In genomic region chr5:691817-692529, GRCh38 we compare ENCODE assay signal across 14 cellular contexts. TPM values are rescaled to one million over a fixed set of nuclear protein-coding genes. Genes with fewer than 3 reads are reported as not detected.
DNase-seq lines count a peak whose midpoint lies in the region; ATAC-seq, FAIRE-seq and TF ChIP-seq lines count a peak whose summit lies in the region.
"Had no signal": no experiment of that assay in that cellular context is flagged by ENCODE, and none has a peak within 500 bp of the region (broad histone marks: within the 10 kb centered on the region; RNA-seq: fewer than 3 reads in every experiment).

No MANE protein-coding gene starts in this region.

- no peak for FAIRE-seq in GM12892 (lab: Jason Lieb, UNC)

- H3K27ac ChIP-seq in PC-9: no peak overlapping the region
- peak overlapping the region; percentile 81 to 88 for H3K27ac ChIP-seq in right atrium auricular region
- H3K27ac ChIP-seq in skeletal muscle tissue (ENCODE audit: low read depth, low read length): peak overlapping the region; percentile 44
- H3K27ac ChIP-seq: RWPE1 had no signal

- H2AFZ ChIP-seq in PC-9: no peak overlapping the region

- H3K9ac ChIP-seq in skeletal muscle tissue (ENCODE audit: low read depth in 1 of 3, low read length in 3 of 3): peak overlapping the region in 2 of 3 donors; percentile 80 to 85

- no peak overlapping the region for H3K4me3 ChIP-seq in PC-9
- peak overlapping the region; percentile 59 to 64 for H3K4me3 ChIP-seq in right atrium auricular region
- H3K4me3 ChIP-seq in skeletal muscle tissue (ENCODE audit: low read length in 3 of 3): peak overlapping the region in 2 of 3 donors; percentile 76 to 77

- no peaks in the 10 kb centered on the region for H3K79me2 ChIP-seq in PC-9 (ENCODE audit: low read depth)

- peak; percentile 57 for DNase-seq in DMS53 (lab: John Stamatoyannopoulos, UW)
- DNase-seq in DMS53 treated with DMSO at 0.1 percent for 48 hours (lab: John Stamatoyannopoulos, UW; ENCODE audit: unreplicated experiment): no peak
- no peak for DNase-seq in PC-9
- DNase-seq in right atrium auricular region (ENCODE audit: low spot score): no peak
- DNase-seq in DMS153 (lab: John Stamatoyannopoulos, UW): no peak
- no peak for DNase-seq in GM12892 (ENCODE audit: insufficient read length)
- DNase-seq: activated CD4-positive, alpha-beta T cell treated with anti-CD3 and anti-CD28 coated beads, Interleukin-2, amount 50 U/mL, for 4 hours; cerebellar nuclear complex; GF-D8; NCI-H146; occipital lobe had no signal

- BruUV-seq in PC-9 (replicated peaks; lab: Mats Ljungman, UMichigan): no TSS peak

- ATAC-seq in HG03139 (IDR thresholded peaks at IDR 0.05; ENCODE audit: unreplicated experiment): no peak

- intact Hi-C loops in PC-9 (cut with micrococcal nuclease; ENCODE audit: unreplicated experiment): no loop called here

- H4K20me1 ChIP-seq in PC-9 (ENCODE audit: insufficient read depth): no peaks in the 10 kb centered on the region

- TF ChIP-seq CTCF in PC-9 (conservative IDR thresholded peaks at IDR 0.05) (no peak), right atrium auricular region (IDR thresholded peaks at IDR 0.05) (no peak)

- H3K4me1 ChIP-seq in PC-9 (replicated peaks; ENCODE audit: insufficient read depth) (peaks cover 6% of the 10 kb centered on the region; the same call in 1 of the 2 replicates), right atrium auricular region (no peaks in the 10 kb centered on the region), skeletal muscle tissue (ENCODE audit: control insufficient read depth in 3 of 3, insufficient read depth in 3 of 3, low read length in 3 of 3) (peaks cover 0 to 9% (median 7%) of the 10 kb centered on the region in 3 donors)

- no peaks in the 10 kb centered on the region for H3K9me2 ChIP-seq in PC-9 (ENCODE audit: insufficient read depth)

- H3K36me3 ChIP-seq in PC-9 (ENCODE audit: low read depth) (no peaks in the 10 kb centered on the region), right atrium auricular region (no peaks in the 10 kb centered on the region), skeletal muscle tissue (ENCODE audit: control insufficient read depth in 3 of 3, insufficient read depth in 3 of 3, low read length in 3 of 3) (no peaks in the 10 kb centered on the region)

- POLR2A ChIA-PET in PC-9 (lab: Charles Lee; ENCODE audit: unreplicated experiment): no interaction called here

- no peaks in the 10 kb centered on the region for H3K9me3 ChIP-seq in PC-9 (ENCODE audit: insufficient read depth, low read depth)
- no peaks in the 10 kb centered on the region for H3K9me3 ChIP-seq in right atrium auricular region
- H3K9me3 ChIP-seq in skeletal muscle tissue (ENCODE audit: control insufficient read depth in 3 of 3, low read length in 3 of 3): no peaks in the 10 kb centered on the region

- H3K4me2 ChIP-seq in PC-9: peak overlapping the region; percentile 96

- no peaks in the 10 kb centered on the region for H3F3A ChIP-seq in PC-9 (ENCODE audit: insufficient read depth, low read depth)

- H3K27me3 ChIP-seq in PC-9 (ENCODE audit: insufficient read depth, low read depth): peaks cover 30% of the 10 kb centered on the region
- H3K27me3 ChIP-seq in right atrium auricular region: no peaks in the 10 kb centered on the region
- H3K27me3 ChIP-seq in skeletal muscle tissue (ENCODE audit: control insufficient read depth in 3 of 3, insufficient read depth in 3 of 3, low read length in 3 of 3): no peaks in the 10 kb centered on the region

- no peak for TF ChIP-seq POLR2A in GM12892 (IDR thresholded peaks at IDR 0.05; ENCODE audit: low read depth, low read length)

- CTCF ChIA-PET in PC-9 (lab: Charles Lee): no interaction called here

RNA-seq across cellular contexts. Expression of gene TPPP, which starts 1.2 kb away (rescaled TPM):
- total RNA-seq in PC-9 (2021) (0.17 and 0.38 TPM in 2 replicates), right atrium auricular region (10 to 100 TPM; 12.2 to 15.7 TPM), skeletal muscle tissue (3.7 TPM)
- 0.40 TPM for polyA plus RNA-seq in GM12892 (2012; ENCODE audit: missing spikeins)
